ENCODE assay signal across 2 cellular contexts in genomic region chr20:11003341-11003740, GRCh38.
TF ChIP-seq lines count a peak whose summit lies in the region.

No MANE protein-coding gene starts in this region.

TF ChIP-seq in SK-N-SH, 30 proteins besides CTCF, POLR2A, EP300 and RAD21 (continued from another document):
- no peak for TF ChIP-seq EZH2phosphoT487 (IDR thresholded peaks at IDR 0.05; ENCODE audit: borderline replicate concordance, low read depth)
- TF ChIP-seq SIN3A (IDR thresholded peaks at IDR 0.05; ENCODE audit: borderline replicate concordance, low read depth, low read length) = no peak
- TF ChIP-seq GATA2 (CRISPR knock-in tag; IDR thresholded peaks at IDR 0.05) = no peak
- no peak for TF ChIP-seq GABPA (IDR thresholded peaks at IDR 0.05; ENCODE audit: low read depth)
- TF ChIP-seq FOSL2 (IDR thresholded peaks at IDR 0.05; ENCODE audit: borderline replicate concordance, low read depth) = no peak
- no peak for TF ChIP-seq CHD2 (IDR thresholded peaks at IDR 0.05; ENCODE audit: low read length, partially characterized antibody)
- TF ChIP-seq MEF2A (IDR thresholded peaks at IDR 0.05; ENCODE audit: borderline replicate concordance, low read depth) = no peak
- TF ChIP-seq JUND (IDR thresholded peaks at IDR 0.05) = no peak
- TF ChIP-seq TAF1 (IDR thresholded peaks at IDR 0.05; ENCODE audit: borderline replicate concordance, low read depth, low read length) = no peak

TF ChIP-seq in SK-N-SH treated with all-trans-retinoic acid at 6 μM for 48 hours, 23 proteins besides CTCF, POLR2A, EP300 and RAD21 (continued from another document):
- TF ChIP-seq POU6F1 (CRISPR knock-in tag; IDR thresholded peaks at IDR 0.05; ENCODE audit: borderline replicate concordance, low read depth) (no peak), CSRNP3 (CRISPR knock-in tag; IDR thresholded peaks at IDR 0.05) (no peak), ISL1 (CRISPR knock-in tag; IDR thresholded peaks at IDR 0.05) (no peak), ZFP3 (CRISPR knock-in tag; IDR thresholded peaks at IDR 0.05) (no peak), OSR1 (CRISPR knock-in tag; IDR thresholded peaks at IDR 0.05) (no peak), CSDC2 (CRISPR knock-in tag; IDR thresholded peaks at IDR 0.05) (no peak), ARNTL (CRISPR knock-in tag; IDR thresholded peaks at IDR 0.05; ENCODE audit: borderline replicate concordance, low read depth) (no peak), PPARA (CRISPR knock-in tag; IDR thresholded peaks at IDR 0.05; ENCODE audit: borderline replicate concordance) (no peak), ZNF565 (CRISPR knock-in tag; conservative IDR thresholded peaks at IDR 0.05; ENCODE audit: low read depth) (no peak), ESRRG (CRISPR knock-in tag; IDR thresholded peaks at IDR 0.05) (no peak)
TF ChIP-seq in SK-N-SH treated with all-trans-retinoic acid at 6 μM for 48 hours: peak in this region for 0.
